8 cellular contexts compared by ENCODE assay signal in genomic region chr7:100544949-100545635, GRCh38. TPM values are rescaled to one million over a fixed set of nuclear protein-coding genes. Genes with fewer than 3 reads are reported as not detected.
A peak's percentile ranks its signal among the peaks of the same experiment; 100 is the strongest.
DNase-seq lines count a peak whose midpoint lies in the region; ATAC-seq and TF ChIP-seq lines count a peak whose summit lies in the region.

No MANE protein-coding gene starts in this region.

- H3K27ac Mint-ChIP-seq in Caco-2 (ENCODE audit: unreplicated experiment): peak overlapping the region; percentile 80
- peak overlapping the region; percentile 93 to 96 for H3K27ac Mint-ChIP-seq in activated naive CD4-positive, alpha-beta T cell treated with anti-CD3 and anti-CD28 coated beads, Interleukin-2, amount 50 U/mL, for 72 hours
- H3K27ac Mint-ChIP-seq in immature natural killer cell: peak overlapping the region; percentile 89 to 99 (median 96)

- BruUV-seq in Caco-2 (replicated peaks; lab: Mats Ljungman, UMichigan): no TSS peak

- CTCF ChIA-PET in Caco-2 (lab: Charles Lee): interaction anchor here (0.9 to 1.7 kb wide), 2 partner anchors 14 to 40 kb away, joined by 3 to 8 read pairs; no protein-coding TSS in a partner anchor

- H3K36me3 Mint-ChIP-seq in Caco-2 (ENCODE audit: insufficient read depth, unreplicated experiment): peaks cover 35% of the 10 kb centered on the region
- H3K36me3 Mint-ChIP-seq in activated naive CD4-positive, alpha-beta T cell treated with anti-CD3 and anti-CD28 coated beads, Interleukin-2, amount 50 U/mL, for 72 hours: peaks cover 19 to 27% of the 10 kb centered on the region in 2 donors
- H3K36me3 Mint-ChIP-seq in immature natural killer cell: peaks cover 0 to under 1% (median 0%) of the 10 kb centered on the region in 3 donors

- ATAC-seq in HG02763 (IDR thresholded peaks at IDR 0.05; ENCODE audit: unreplicated experiment): peak; percentile 15
- peak; percentile 65 to 72 for ATAC-seq in activated naive CD4-positive, alpha-beta T cell treated with anti-CD3 and anti-CD28 coated beads, Interleukin-2, amount 50 U/mL, for 72 hours
- ATAC-seq in HG02571 (IDR thresholded peaks at IDR 0.05; ENCODE audit: unreplicated experiment): no peak

- H3K4me1 Mint-ChIP-seq in Caco-2 (ENCODE audit: low read depth, unreplicated experiment) (peaks cover 62% of the 10 kb centered on the region), immature natural killer cell (peaks cover 94 to 100% of the 10 kb centered on the region in 2 donors)

- no peaks in the 10 kb centered on the region for H3K27me3 ChIP-seq in Caco-2 (replicated peaks; ENCODE audit: control insufficient read depth, insufficient read depth, low read length)

- H3K9me3 ChIP-seq in Caco-2: no peaks in the 10 kb centered on the region

- peaks cover 66% of the 10 kb centered on the region for H3K4me1 ChIP-seq in Caco-2

- intact Hi-C loops in Caco-2 (cut with micrococcal nuclease; ENCODE audit: unreplicated experiment): loop anchor here (1.0 to 5.0 kb wide), 3 partner anchors 14 to 62 kb away; partner anchors contain the start of gene NYAP1

- DNase-seq in Caco-2: peak in 1 of 2 experiments; percentile 63
- DNase-seq in activated naive CD4-positive, alpha-beta T cell treated with anti-CD3 and anti-CD28 coated beads, Interleukin-2, amount 50 U/mL, for 72 hours (ENCODE audit: low spot score in 2 of 2): no peak
- DNase-seq in immature natural killer cell: no peak
- peak; percentile 45 for DNase-seq in superior temporal gyrus (ENCODE audit: extremely low spot score)
- DNase-seq in stimulated activated CD8-positive, alpha-beta memory T cell treated with anti-CD3 and anti-CD28 coated beads, Interleukin-4, amount 100 ng/mL, for 48 hours: no peak
- DNase-seq in Ammon's horn (ENCODE audit: low spot score): no peak

- no peaks in the 10 kb centered on the region for H3K27me3 Mint-ChIP-seq in Caco-2 (ENCODE audit: insufficient read depth, unreplicated experiment)
- H3K27me3 Mint-ChIP-seq in immature natural killer cell (ENCODE audit: low read depth in 3 of 3): peaks cover 2 to 3% (median 2%) of the 10 kb centered on the region in 3 donors

- H3K36me3 ChIP-seq in Caco-2 (ENCODE audit: control insufficient read depth, insufficient read depth, low read length): no peaks in the 10 kb centered on the region

- peak overlapping the region; percentile 52 for H3K4me3 Mint-ChIP-seq in Caco-2 (ENCODE audit: unreplicated experiment)
- peak overlapping the region; percentile 69 to 91 (median 81) for H3K4me3 Mint-ChIP-seq in immature natural killer cell

- H3K4me3 ChIP-seq in Caco-2 (ENCODE audit: low read depth, low read length): no peak overlapping the region

- no peak for TF ChIP-seq CTCF in Caco-2 (IDR thresholded peaks at IDR 0.05; ENCODE audit: insufficient read depth in 1 of 2, low read depth in 1 of 2, low read length in 1 of 2, severe bottlenecking in 1 of 2, unreplicated experiment in 1 of 2)

- POLR2A ChIA-PET in Caco-2 (lab: Charles Lee): interaction anchor here (0.8 to 1.1 kb wide), 2 partner anchors 15 to 116 kb away, joined by 3 to 7 read pairs; partner anchors contain the start of gene ZCWPW1

- H3K9me3 Mint-ChIP-seq in Caco-2 (ENCODE audit: unreplicated experiment) (no peaks in the 10 kb centered on the region), immature natural killer cell (no peaks in the 10 kb centered on the region)
- H3K9me3 Mint-ChIP-seq in activated naive CD4-positive, alpha-beta T cell treated with anti-CD3 and anti-CD28 coated beads, Interleukin-2, amount 50 U/mL, for 72 hours: no peaks in the 10 kb centered on the region

RNA-seq across cellular contexts. Expression of gene AGFG2, which starts 6.1 kb away (rescaled TPM):
- 58.5 and 60.7 TPM in 2 replicates for total RNA-seq in Caco-2 (2022)
- total RNA-seq in activated naive CD4-positive, alpha-beta T cell treated with anti-CD3 and anti-CD28 coated beads, Interleukin-2, amount 50 U/mL, for 72 hours: 10 to 100 TPM; 47.3 to 59.9 TPM
- 10 to 100 TPM in 2 of 3 donors, 1 to 10 TPM in 1; 7.1 to 20.7 (median 12.0) TPM for polyA plus RNA-seq in immature natural killer cell

RNA-seq across cellular contexts. Expression of gene SAP25, which starts 28.6 kb away (rescaled TPM):
- 1.9 and 2.0 TPM in 2 replicates for total RNA-seq in Caco-2 (2022)
- 10 to 100 TPM; 10.6 to 26.0 TPM for total RNA-seq in activated naive CD4-positive, alpha-beta T cell treated with anti-CD3 and anti-CD28 coated beads, Interleukin-2, amount 50 U/mL, for 72 hours
- not detected for polyA plus RNA-seq in immature natural killer cell

RNA-seq across cellular contexts. Expression of gene LRCH4, which starts 40.8 kb away (rescaled TPM):
- total RNA-seq in Caco-2 (2022): 69.5 and 71.4 TPM in 2 replicates
- total RNA-seq in activated naive CD4-positive, alpha-beta T cell treated with anti-CD3 and anti-CD28 coated beads, Interleukin-2, amount 50 U/mL, for 72 hours: 100 to 1,000 TPM in 1 of 2 donors, 10 to 100 TPM in 1; 76.2 to 178 TPM
- polyA plus RNA-seq in immature natural killer cell: 100 to 1,000 TPM in 1 of 3 donors, 10 to 100 TPM in 2; 78.9 to 125 (median 90.4) TPM

RNA-seq across cellular contexts. Expression of gene FBXO24, which starts 41.0 kb away (rescaled TPM):
- 1.4 and 1.5 TPM in 2 replicates for total RNA-seq in Caco-2 (2022)
- total RNA-seq in activated naive CD4-positive, alpha-beta T cell treated with anti-CD3 and anti-CD28 coated beads, Interleukin-2, amount 50 U/mL, for 72 hours: 1 to 10 TPM; 1.9 to 4.0 TPM
- polyA plus RNA-seq in immature natural killer cell: under 1 TPM in 1 of 3 donors, not detected in 2; 0.43 TPM

RNA-seq across cellular contexts. Expression of gene PCOLCE, which starts 57.1 kb away (rescaled TPM):
- 10.4 and 12.9 TPM in 2 replicates for total RNA-seq in Caco-2 (2022)
- total RNA-seq in activated naive CD4-positive, alpha-beta T cell treated with anti-CD3 and anti-CD28 coated beads, Interleukin-2, amount 50 U/mL, for 72 hours: 10 to 100 TPM; 14.8 to 19.6 TPM
- 1 to 10 TPM; 2.0 to 4.9 (median 4.7) TPM for polyA plus RNA-seq in immature natural killer cell
